19 cellular contexts compared by ENCODE assay signal in the genomic region with DNA sequence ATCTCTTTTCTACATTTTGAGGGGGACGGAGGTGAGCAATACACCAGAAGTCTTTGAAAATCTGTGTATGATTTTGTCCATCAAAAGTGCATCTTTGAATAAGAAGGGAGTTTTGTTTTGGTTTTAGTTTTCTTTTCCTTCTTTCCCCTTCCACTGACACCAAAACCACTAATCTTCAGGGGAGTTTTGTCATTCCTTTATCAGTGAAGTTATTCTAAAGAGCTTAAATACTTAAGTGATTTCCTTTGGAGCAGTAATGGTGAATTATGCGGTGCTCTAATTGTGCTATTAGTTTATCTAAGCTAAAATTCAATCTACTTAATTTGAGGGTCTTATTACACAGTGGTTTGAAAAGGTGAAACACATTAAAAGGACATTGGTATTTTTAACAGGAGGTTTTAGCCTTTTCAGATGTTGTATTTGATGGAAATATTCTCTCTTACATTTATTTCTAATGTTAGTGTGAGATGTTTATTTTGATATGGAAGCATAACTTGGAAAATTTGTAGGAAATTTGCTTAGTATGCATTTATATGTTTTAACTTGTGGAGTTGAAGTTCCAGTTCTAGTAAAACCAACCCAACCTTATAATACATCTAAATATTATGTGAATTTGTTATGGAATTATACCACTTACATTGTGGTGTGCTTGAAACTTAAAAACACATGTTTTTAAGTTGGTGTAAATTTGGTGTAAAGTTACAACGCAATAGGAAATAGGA.
"Had no signal": no experiment of that assay in that cellular context is flagged by ENCODE, and none has a peak within 500 bp of the region (broad histone marks: within the 10 kb centered on the region; RNA-seq: fewer than 3 reads in every experiment).

No MANE protein-coding gene starts in this region.

- H3K4me1 ChIP-seq: gastrocnemius medialis, lower lobe of right lung had no signal

- H3K27ac ChIP-seq: epithelial cell of prostate, esophagus muscularis mucosa, gastrocnemius medialis, heart right ventricle, left ventricle myocardium inferior, lower lobe of right lung, neutrophil, suprapubic skin, thyroid gland had no signal

- H3K4me3 ChIP-seq: esophagus muscularis mucosa, gastrocnemius medialis, heart right ventricle, left ventricle myocardium inferior, lower lobe of right lung, sigmoid colon, suprapubic skin, thyroid gland had no signal

- FAIRE-seq: kidney, small intestine had no signal

- H3K9me3 ChIP-seq: esophagus muscularis mucosa, gastrocnemius medialis, heart right ventricle, left ventricle myocardium inferior, lower lobe of right lung, neutrophil, sigmoid colon, suprapubic skin, thyroid gland had no signal

- ATAC-seq: gastrocnemius medialis; heart right ventricle; left cardiac atrium; lower lobe of right lung; naive thymus-derived CD4-positive, alpha-beta T cell had no signal

- DNase-seq: effector memory CD4-positive, alpha-beta T cell; gastrocnemius medialis; heart right ventricle; immature natural killer cell; kidney; left cardiac atrium; left ventricle myocardium inferior; lower lobe of right lung; naive thymus-derived CD4-positive, alpha-beta T cell; nephron progenitor cell; sigmoid colon; small intestine; stimulated activated CD4-positive, alpha-beta T cell treated with anti-CD3 and anti-CD28 coated beads, Interleukin-2, amount 100 ng/mL, for 48 hours; stimulated activated naive CD4-positive, alpha-beta T cell treated with Interleukin-2 at 50 U/mL for 16 hours; thyroid gland had no signal

- H3K36me3 ChIP-seq: esophagus muscularis mucosa, gastrocnemius medialis, heart right ventricle, left ventricle myocardium inferior, lower lobe of right lung, neutrophil, sigmoid colon, suprapubic skin, thyroid gland had no signal

- H3K27me3 ChIP-seq: esophagus muscularis mucosa, gastrocnemius medialis, heart right ventricle, neutrophil, sigmoid colon, suprapubic skin, thyroid gland had no signal
